Comparison of ENCODE assay signal across 11 cellular contexts in genomic region chr2:11389551-11390528, GRCh38. TPM values are rescaled to one million over a fixed set of nuclear protein-coding genes. Genes with fewer than 3 reads are reported as not detected.
DNase-seq lines count a peak whose midpoint lies in the region; ATAC-seq and TF ChIP-seq lines count a peak whose summit lies in the region.
"Had no signal": no experiment of that assay in that cellular context is flagged by ENCODE, and none has a peak within 500 bp of the region (broad histone marks: within the 10 kb centered on the region; RNA-seq: fewer than 3 reads in every experiment).

No MANE protein-coding gene starts in this region.

- intact Hi-C loops in mucosa of descending colon (cut with DNase I, micrococcal nuclease): no loop called here

- H3K4me3 ChIP-seq in AG10803 (ENCODE audit: low read length) (no peak overlapping the region), SJSA1 (no peak overlapping the region), mucosa of descending colon (no peak overlapping the region), MM.1S (ENCODE audit: low read length) (no peak overlapping the region)
- H3K4me3 ChIP-seq: BLaER1 treated with 17β-estradiol and CSF1 and Interleukin-3, amounts not matched to agents 10 nM and 100 nM had no signal

- peak; percentile 38 for DNase-seq in AG10803 (ENCODE audit: low read depth)
- DNase-seq in SJSA1 (ENCODE audit: low read depth in 1 of 2, low spot score in 2 of 2): peak; percentile 84 to 88
- DNase-seq in epithelial cell of prostate (ENCODE audit: low read depth, low spot score): peak; percentile 69
- DNase-seq in mucosa of descending colon: peak; percentile 70 to 76 (median 74)
- no peak for DNase-seq in MM.1S
- no peak for DNase-seq in activated CD4-positive, CD25-positive, alpha-beta regulatory T cell (lab: John Stamatoyannopoulos, UW)
- DNase-seq: activated CD4-positive, alpha-beta T cell treated with anti-CD3 and anti-CD28 coated beads, Interleukin-2, amount 10 ng/mL, durations not matched to agents 24 days and 14 days; MV-4-11 had no signal

- no peak for TF ChIP-seq CTCF in AG10803 (conservative IDR thresholded peaks at IDR 0.05; ENCODE audit: low read length)
- no peak for TF ChIP-seq CTCF in mucosa of descending colon (IDR thresholded peaks at IDR 0.05)
- no peak for TF ChIP-seq CTCF in MM.1S (IDR thresholded peaks at IDR 0.05; ENCODE audit: low read length)

- H3K9ac ChIP-seq in MM.1S (ENCODE audit: low read length): no peak overlapping the region
- H3K9ac ChIP-seq: BLaER1 treated with 17β-estradiol and CSF1 and Interleukin-3, amounts not matched to agents 10 nM and 100 nM had no signal

- H3K36me3 ChIP-seq in SJSA1 (no peaks in the 10 kb centered on the region), mucosa of descending colon (ENCODE audit: low read depth) (no peaks in the 10 kb centered on the region), MM.1S (replicated peaks; ENCODE audit: insufficient read depth, low read length) (no peaks in the 10 kb centered on the region)
- H3K36me3 ChIP-seq: BLaER1 treated with 17β-estradiol and CSF1 and Interleukin-3, amounts not matched to agents 10 nM and 100 nM had no signal

- no peaks in the 10 kb centered on the region for H3K9me3 ChIP-seq in SJSA1 (replicated peaks)
- H3K9me3 ChIP-seq in mucosa of descending colon: no peaks in the 10 kb centered on the region
- no peaks in the 10 kb centered on the region for H3K9me3 ChIP-seq in MM.1S (replicated peaks; ENCODE audit: insufficient read depth, low read length)
- H3K9me3 ChIP-seq: BLaER1 treated with 17β-estradiol and CSF1 and Interleukin-3, amounts not matched to agents 10 nM and 100 nM had no signal

- no peaks in the 10 kb centered on the region for H3K79me2 ChIP-seq in MM.1S (ENCODE audit: low read length)

- no peaks in the 10 kb centered on the region for H3F3A ChIP-seq in MM.1S (ENCODE audit: insufficient read depth, low read length)

- H3K4me2 ChIP-seq in MM.1S (ENCODE audit: low read depth, low read length): no peak overlapping the region
- H3K4me2 ChIP-seq: BLaER1 treated with 17β-estradiol and CSF1 and Interleukin-3, amounts not matched to agents 10 nM and 100 nM had no signal

- no peak overlapping the region for H2AFZ ChIP-seq in MM.1S (ENCODE audit: low read length)

- H3K27me3 ChIP-seq in SJSA1 (replicated peaks) (no peaks in the 10 kb centered on the region), MM.1S (replicated peaks; ENCODE audit: insufficient read depth, low read length) (no peaks in the 10 kb centered on the region)
- H3K27me3 ChIP-seq: BLaER1 treated with 17β-estradiol and CSF1 and Interleukin-3, amounts not matched to agents 10 nM and 100 nM had no signal

- no peaks in the 10 kb centered on the region for H3K9me2 ChIP-seq in MM.1S (replicated peaks; ENCODE audit: insufficient read depth, low read length)

- H3K27ac ChIP-seq in SJSA1: no peak overlapping the region
- no peak overlapping the region for H3K27ac ChIP-seq in epithelial cell of prostate
- H3K27ac ChIP-seq in MM.1S (ENCODE audit: low read length): no peak overlapping the region
- H3K27ac ChIP-seq: BLaER1 treated with 17β-estradiol and CSF1 and Interleukin-3, amounts not matched to agents 10 nM and 100 nM had no signal

- peak; percentile 44 for ATAC-seq in mucosa of descending colon
- no peak for ATAC-seq in GM18867 (IDR thresholded peaks at IDR 0.05; ENCODE audit: unreplicated experiment)
- ATAC-seq in GM21526 (IDR thresholded peaks at IDR 0.05; ENCODE audit: low FRiP score, unreplicated experiment): no peak

- H3K4me1 ChIP-seq in SJSA1 (replicated peaks): peaks cover 76% of the 10 kb centered on the region
- peaks cover 45% of the 10 kb centered on the region for H3K4me1 ChIP-seq in mucosa of descending colon (ENCODE audit: low read depth)
- H3K4me1 ChIP-seq in MM.1S (ENCODE audit: low read length): peaks cover 5% of the 10 kb centered on the region; the same call in 1 of the 2 replicates

- H4K20me1 ChIP-seq in MM.1S (ENCODE audit: insufficient read depth, low read length): no peaks in the 10 kb centered on the region
- H4K20me1 ChIP-seq: BLaER1 treated with 17β-estradiol and CSF1 and Interleukin-3, amounts not matched to agents 10 nM and 100 nM had no signal

RNA-seq across cellular contexts. Expression of gene ROCK2, which starts 45.4 kb away (rescaled TPM):
- 56.0 and 79.3 TPM in 2 replicates for total RNA-seq in SJSA1 (2014; rRNA removed; shearing (Covaris generic))
- total RNA-seq in mucosa of descending colon: 10 to 100 TPM; 67.7 to 77.8 (median 71.0) TPM

Comparison
In these comparisons a context has a peak if more than half of its experiments do, and no peak if none do; other contexts are left out.
1. DNase-seq: peak in AG10803 (single experiment), SJSA1 (2 of 2), epithelial cell of prostate (single experiment) and mucosa of descending colon (3 of 3); none in MM.1S (single experiment) and activated CD4-positive, CD25-positive, alpha-beta regulatory T cell (0 of 4).